1 cellular context compared by ENCODE assay signal in the genomic region with DNA sequence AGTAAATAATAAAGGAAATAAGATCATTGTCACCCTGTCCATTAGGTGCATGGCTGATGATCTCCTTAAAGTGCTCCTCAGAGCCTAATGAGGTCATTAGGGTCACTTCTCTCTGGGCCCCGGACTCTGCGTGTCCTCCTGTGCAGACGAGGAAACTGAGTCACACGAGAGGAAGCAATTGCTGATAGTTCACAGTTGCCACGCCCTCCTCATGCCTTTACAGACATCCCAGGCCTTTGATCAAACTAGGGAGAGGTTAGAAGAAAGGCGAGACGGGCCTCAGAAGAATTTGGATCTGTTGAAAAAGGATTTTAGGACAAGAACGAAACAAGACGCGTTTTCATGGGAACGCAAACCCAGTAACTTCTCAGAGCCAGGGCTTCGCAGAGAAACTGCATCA.
TF ChIP-seq lines count a peak whose summit lies in the region.

No MANE protein-coding gene starts in this region.

TF ChIP-seq in SK-N-SH, 30 proteins besides CTCF, POLR2A, EP300 and RAD21:
- TF ChIP-seq, protein P1, sequence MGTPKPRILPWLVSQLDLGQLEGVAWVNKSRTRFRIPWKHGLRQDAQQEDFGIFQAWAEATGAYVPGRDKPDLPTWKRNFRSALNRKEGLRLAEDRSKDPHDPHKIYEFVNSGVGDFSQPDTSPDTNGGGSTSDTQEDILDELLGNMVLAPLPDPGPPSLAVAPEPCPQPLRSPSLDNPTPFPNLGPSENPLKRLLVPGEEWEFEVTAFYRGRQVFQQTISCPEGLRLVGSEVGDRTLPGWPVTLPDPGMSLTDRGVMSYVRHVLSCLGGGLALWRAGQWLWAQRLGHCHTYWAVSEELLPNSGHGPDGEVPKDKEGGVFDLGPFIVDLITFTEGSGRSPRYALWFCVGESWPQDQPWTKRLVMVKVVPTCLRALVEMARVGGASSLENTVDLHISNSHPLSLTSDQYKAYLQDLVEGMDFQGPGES (IDR thresholded peaks at IDR 0.05; ENCODE audit: low read depth, low read length) = no peak
- TF ChIP-seq TEAD4 (IDR thresholded peaks at IDR 0.05; ENCODE audit: borderline replicate concordance, insufficient read depth) (no peak), GATA2 (CRISPR knock-in tag; IDR thresholded peaks at IDR 0.05) (no peak), CHD2 (IDR thresholded peaks at IDR 0.05; ENCODE audit: low read length, partially characterized antibody) (no peak), MEF2A (IDR thresholded peaks at IDR 0.05; ENCODE audit: borderline replicate concordance, low read depth) (no peak), EZH2phosphoT487 (IDR thresholded peaks at IDR 0.05; ENCODE audit: borderline replicate concordance, low read depth) (no peak), FOXJ3 (CRISPR knock-in tag; IDR thresholded peaks at IDR 0.05) (no peak), SMC3 (IDR thresholded peaks at IDR 0.05; ENCODE audit: low read depth, low read length) (no peak), RXRA (IDR thresholded peaks at IDR 0.05; ENCODE audit: borderline replicate concordance, low read depth) (no peak), FOSL2 (IDR thresholded peaks at IDR 0.05; ENCODE audit: borderline replicate concordance, low read depth) (no peak), MXI1 (IDR thresholded peaks at IDR 0.05; ENCODE audit: low read depth, low read length) (no peak), TCF12 (IDR thresholded peaks at IDR 0.05) (no peak)
- TF ChIP-seq, protein P2, sequence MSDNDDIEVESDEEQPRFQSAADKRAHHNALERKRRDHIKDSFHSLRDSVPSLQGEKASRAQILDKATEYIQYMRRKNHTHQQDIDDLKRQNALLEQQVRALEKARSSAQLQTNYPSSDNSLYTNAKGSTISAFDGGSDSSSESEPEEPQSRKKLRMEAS (IDR thresholded peaks at IDR 0.05; ENCODE audit: low read depth) = no peak
- TF ChIP-seq, protein P3, sequence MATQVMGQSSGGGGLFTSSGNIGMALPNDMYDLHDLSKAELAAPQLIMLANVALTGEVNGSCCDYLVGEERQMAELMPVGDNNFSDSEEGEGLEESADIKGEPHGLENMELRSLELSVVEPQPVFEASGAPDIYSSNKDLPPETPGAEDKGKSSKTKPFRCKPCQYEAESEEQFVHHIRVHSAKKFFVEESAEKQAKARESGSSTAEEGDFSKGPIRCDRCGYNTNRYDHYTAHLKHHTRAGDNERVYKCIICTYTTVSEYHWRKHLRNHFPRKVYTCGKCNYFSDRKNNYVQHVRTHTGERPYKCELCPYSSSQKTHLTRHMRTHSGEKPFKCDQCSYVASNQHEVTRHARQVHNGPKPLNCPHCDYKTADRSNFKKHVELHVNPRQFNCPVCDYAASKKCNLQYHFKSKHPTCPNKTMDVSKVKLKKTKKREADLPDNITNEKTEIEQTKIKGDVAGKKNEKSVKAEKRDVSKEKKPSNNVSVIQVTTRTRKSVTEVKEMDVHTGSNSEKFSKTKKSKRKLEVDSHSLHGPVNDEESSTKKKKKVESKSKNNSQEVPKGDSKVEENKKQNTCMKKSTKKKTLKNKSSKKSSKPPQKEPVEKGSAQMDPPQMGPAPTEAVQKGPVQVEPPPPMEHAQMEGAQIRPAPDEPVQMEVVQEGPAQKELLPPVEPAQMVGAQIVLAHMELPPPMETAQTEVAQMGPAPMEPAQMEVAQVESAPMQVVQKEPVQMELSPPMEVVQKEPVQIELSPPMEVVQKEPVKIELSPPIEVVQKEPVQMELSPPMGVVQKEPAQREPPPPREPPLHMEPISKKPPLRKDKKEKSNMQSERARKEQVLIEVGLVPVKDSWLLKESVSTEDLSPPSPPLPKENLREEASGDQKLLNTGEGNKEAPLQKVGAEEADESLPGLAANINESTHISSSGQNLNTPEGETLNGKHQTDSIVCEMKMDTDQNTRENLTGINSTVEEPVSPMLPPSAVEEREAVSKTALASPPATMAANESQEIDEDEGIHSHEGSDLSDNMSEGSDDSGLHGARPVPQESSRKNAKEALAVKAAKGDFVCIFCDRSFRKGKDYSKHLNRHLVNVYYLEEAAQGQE (IDR thresholded peaks at IDR 0.05; ENCODE audit: low read depth, low read length) = no peak
- TF ChIP-seq, protein P4, sequence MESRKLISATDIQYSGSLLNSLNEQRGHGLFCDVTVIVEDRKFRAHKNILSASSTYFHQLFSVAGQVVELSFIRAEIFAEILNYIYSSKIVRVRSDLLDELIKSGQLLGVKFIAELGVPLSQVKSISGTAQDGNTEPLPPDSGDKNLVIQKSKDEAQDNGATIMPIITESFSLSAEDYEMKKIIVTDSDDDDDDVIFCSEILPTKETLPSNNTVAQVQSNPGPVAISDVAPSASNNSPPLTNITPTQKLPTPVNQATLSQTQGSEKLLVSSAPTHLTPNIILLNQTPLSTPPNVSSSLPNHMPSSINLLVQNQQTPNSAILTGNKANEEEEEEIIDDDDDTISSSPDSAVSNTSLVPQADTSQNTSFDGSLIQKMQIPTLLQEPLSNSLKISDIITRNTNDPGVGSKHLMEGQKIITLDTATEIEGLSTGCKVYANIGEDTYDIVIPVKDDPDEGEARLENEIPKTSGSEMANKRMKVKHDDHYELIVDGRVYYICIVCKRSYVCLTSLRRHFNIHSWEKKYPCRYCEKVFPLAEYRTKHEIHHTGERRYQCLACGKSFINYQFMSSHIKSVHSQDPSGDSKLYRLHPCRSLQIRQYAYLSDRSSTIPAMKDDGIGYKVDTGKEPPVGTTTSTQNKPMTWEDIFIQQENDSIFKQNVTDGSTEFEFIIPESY (IDR thresholded peaks at IDR 0.05; ENCODE audit: borderline replicate concordance, low read depth) = no peak
